13 cellular contexts compared by ENCODE assay signal in the genomic region with DNA sequence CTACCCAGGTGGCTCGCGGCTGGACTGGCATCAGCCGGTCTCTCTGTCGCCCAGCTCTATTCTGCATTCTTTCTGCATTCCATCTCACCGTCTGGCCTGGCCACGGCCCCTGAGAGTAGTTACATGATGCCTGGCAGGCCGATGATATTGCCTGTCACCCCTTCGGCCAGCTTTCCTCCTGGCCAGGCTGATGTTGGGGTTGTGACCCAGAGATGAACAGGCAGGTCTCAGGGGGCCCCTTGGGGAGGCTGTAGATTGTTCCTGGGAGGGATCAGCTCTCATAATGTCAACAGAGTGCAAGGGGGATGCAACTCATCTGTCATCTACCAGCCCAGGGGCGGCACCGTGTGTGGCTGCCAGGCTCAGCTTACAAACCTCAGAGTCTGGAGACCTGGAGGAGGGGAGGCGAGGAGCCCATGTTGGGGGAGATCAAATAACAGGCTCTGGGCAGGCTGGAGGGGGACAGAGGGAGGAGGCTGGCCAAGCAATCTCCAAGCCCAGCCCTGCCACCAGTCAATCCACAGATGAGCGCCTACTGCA. TPM values are rescaled to one million over a fixed set of nuclear protein-coding genes. Genes with fewer than 3 reads are reported as not detected.
DNase-seq lines count a peak whose midpoint lies in the region; FAIRE-seq and TF ChIP-seq lines count a peak whose summit lies in the region.
"Had no signal": no experiment of that assay in that cellular context is flagged by ENCODE, and none has a peak within 500 bp of the region (broad histone marks: within the 10 kb centered on the region; RNA-seq: fewer than 3 reads in every experiment).

No MANE protein-coding gene starts in this region.

- no peak overlapping the region for H3K18ac ChIP-seq in H1 (ENCODE audit: extremely low read depth, low read length)

- H3K14ac ChIP-seq in H1 (ENCODE audit: insufficient read length) = no peak overlapping the region

- TF ChIP-seq CTCF in H1 (IDR thresholded peaks at IDR 0.05; ENCODE audit: control extremely low read depth in 1 of 3, insufficient read depth in 1 of 3, low read depth in 1 of 3, low read length in 3 of 3) (no peak), colonic mucosa (IDR thresholded peaks at IDR 0.05) (no peak)

- peak overlapping the region; percentile 33 to 51; a peak in 3 of 4 replicates for H3K4me2 ChIP-seq in H1 (ENCODE audit: insufficient read depth in 1 of 2, low read depth in 2 of 2, low read length in 2 of 2)

- CTCF ChIA-PET in H1 (lab: Charles Lee; ENCODE audit: partially characterized antibody) = interaction anchor here (0.9 to 4.9 kb wide), 4 partner anchors 12 to 122 kb away, joined by 3 to 32 read pairs (median 4); no protein-coding TSS in a partner anchor

- no peak overlapping the region for H3K27ac ChIP-seq in H1 (ENCODE audit: low read depth, low read length)
- H3K27ac ChIP-seq in colonic mucosa = no peak overlapping the region
- H3K27ac ChIP-seq: adrenal gland, tibial nerve had no signal

- no peak overlapping the region for H3K4ac ChIP-seq in H1 (replicated peaks; ENCODE audit: insufficient read length, low read depth, low read length)

- DNase-seq in NCI-H1417 (lab: John Stamatoyannopoulos, UW) = peak; percentile 6 to 49 (median 11)
- DNase-seq in NCI-H1417 treated with DMSO at 0.1 percent for 48 hours (lab: John Stamatoyannopoulos, UW) = no peak
- DNase-seq in NCI-H524 treated with DMSO at 0.1 percent for 48 hours (lab: John Stamatoyannopoulos, UW) = peak; percentile 48
- DNase-seq in H1 (ENCODE audit: low read depth in 1 of 2, low spot score in 2 of 2) = peak in 1 of 2 experiments; percentile 69
- DNase-seq in retina = peak; percentile 62
- DNase-seq in NCI-H1048 (lab: John Stamatoyannopoulos, UW) = no peak
- DNase-seq in hypothalamus (lab: John Stamatoyannopoulos, UW) = no peak
- DNase-seq in colonic mucosa = no peak
- DNase-seq: activated CD4-positive, alpha-beta T cell treated with anti-CD3 and anti-CD28 coated beads, Interleukin-2, amount 50 U/mL, for 4 hours; adrenal gland had no signal

- H3K79me1 ChIP-seq in H1 (ENCODE audit: low read depth, low read length) = no peaks in the 10 kb centered on the region

- H3K4me3 ChIP-seq in H1 (ENCODE audit: extremely low read depth in 1 of 4, insufficient read depth in 2 of 4, low read depth in 3 of 4, low read length in 4 of 4) = peak overlapping the region in 1 of 4 experiments; percentile 12; a peak in 2 of 8 replicates
- no peak overlapping the region for H3K4me3 ChIP-seq in colonic mucosa
- H3K4me3 ChIP-seq: adrenal gland, tibial nerve had no signal

- TF ChIP-seq RAD21 in H1 (IDR thresholded peaks at IDR 0.05 in 1 of 2, conservative IDR thresholded peaks at IDR 0.05 in 1 of 2; ENCODE audit: low read depth in 2 of 2, low read length in 2 of 2) = no peak

- no peak overlapping the region for H2BK15ac ChIP-seq in H1 (ENCODE audit: low read length)

- H2BK12ac ChIP-seq in H1 (ENCODE audit: low read depth, low read length) = no peak overlapping the region

- no peaks in the 10 kb centered on the region for H3K23me2 ChIP-seq in H1 (ENCODE audit: low read depth, low read length)

- no peak overlapping the region for H2BK120ac ChIP-seq in H1 (replicated peaks; ENCODE audit: low read depth, low read length)

- H2BK20ac ChIP-seq in H1 (ENCODE audit: low read length) = no peak overlapping the region

- no peak overlapping the region for H3K23ac ChIP-seq in H1 (ENCODE audit: insufficient read length)

- H2BK5ac ChIP-seq in H1 (ENCODE audit: low read depth, low read length) = no peak overlapping the region

- H2AFZ ChIP-seq in H1 (ENCODE audit: low read length) = no peak overlapping the region

- 36% methylated on average over 11 of the region's 12 CpGs; no CpG with 5 or more reads in 1 of the 2 experiments for WGBS in H1 (ENCODE audit: extremely low coverage in 1 of 2, insufficient coverage in 1 of 2, insufficient read length in 1 of 2, insufficient replicate concordance in 2 of 2, low coverage in 1 of 2, low lambda C conversion rate in 2 of 2, missing lambda C conversion rate in 1 of 2), 2 experiments

- H3K9ac ChIP-seq in H1 (replicated peaks in 1 of 4; ENCODE audit: extremely low read depth in 1 of 4, low read depth in 3 of 4, low read length in 3 of 4) (no peak overlapping the region), colonic mucosa (ENCODE audit: low read depth in 2 of 2, low read length in 2 of 2) (no peak overlapping the region)

- no peak overlapping the region for H4K5ac ChIP-seq in H1 (ENCODE audit: insufficient read length, low read depth, low read length)

- no peak for TF ChIP-seq EP300 in H1 (IDR thresholded peaks at IDR 0.05; ENCODE audit: borderline replicate concordance in 1 of 2, low read depth in 2 of 2, low read length in 2 of 2)

- H4K20me1 ChIP-seq in H1 (replicated peaks in 1 of 2; ENCODE audit: control insufficient read depth in 1 of 2, insufficient read depth in 2 of 2, low read length in 2 of 2) = no peaks in the 10 kb centered on the region

- H3K36me3 ChIP-seq in H1 (ENCODE audit: control insufficient read depth in 2 of 4, insufficient read depth in 4 of 4, low read length in 3 of 4) (no peaks in the 10 kb centered on the region), colonic mucosa (no peaks in the 10 kb centered on the region)
- H3K36me3 ChIP-seq: adrenal gland, tibial nerve had no signal

- no peak overlapping the region for H3K56ac ChIP-seq in H1 (replicated peaks; ENCODE audit: insufficient read length, low read depth, low read length)

- H4K8ac ChIP-seq in H1 (ENCODE audit: extremely low read depth, insufficient read depth, low read length) = no peak overlapping the region

- H3K9me3 ChIP-seq in H1 (ENCODE audit: insufficient read depth in 2 of 2, low read depth in 1 of 2, low read length in 1 of 2) = no peaks in the 10 kb centered on the region
- H3K9me3 ChIP-seq in colonic mucosa = no peaks in the 10 kb centered on the region
- H3K9me3 ChIP-seq: adrenal gland had no signal

- H4K91ac ChIP-seq in H1 (replicated peaks; ENCODE audit: insufficient read length, low read length) = no peak overlapping the region

- intact Hi-C loops in colonic mucosa (cut with DNase I) = no loop called here

- H2AK5ac ChIP-seq in H1 (ENCODE audit: low read depth, low read length) = no peak overlapping the region

- no peak for TF ChIP-seq POLR2A in H1 (IDR thresholded peaks at IDR 0.05; ENCODE audit: control extremely low read depth in 1 of 2, low read depth in 2 of 2, low read length in 2 of 2)

- POLR2A ChIA-PET in H1 (lab: Charles Lee; ENCODE audit: partially characterized antibody) = interaction anchor here (0.6 to 2.0 kb wide), 6 partner anchors 8 to 57 kb away, joined by 3 to 11 read pairs (median 4); a partner anchor contains a TSS

- no peaks in the 10 kb centered on the region for H3K79me2 ChIP-seq in H1 (ENCODE audit: control insufficient read depth in 1 of 2, insufficient read depth in 2 of 2, low read length in 2 of 2)

- peak; percentile 19 for FAIRE-seq in H1 (lab: Jason Lieb, UNC)
- FAIRE-seq: A204.1, GM12891 had no signal

- H3K4me1 ChIP-seq in H1 (replicated peaks in 1 of 4; ENCODE audit: control insufficient read depth in 3 of 4, insufficient read depth in 4 of 4, low read length in 3 of 4) (peaks cover 0 to 5% (median 2%) of the 10 kb centered on the region in 4 experiments; a peak in 4 of 7 replicates), colonic mucosa (no peaks in the 10 kb centered on the region)
- H3K4me1 ChIP-seq: adrenal gland, tibial nerve had no signal

- H3K27me3 ChIP-seq in H1 (replicated peaks in 1 of 4; ENCODE audit: control insufficient read depth in 3 of 4, extremely low read depth in 1 of 4, insufficient read depth in 3 of 4, low read length in 3 of 4) (no peaks in the 10 kb centered on the region; a peak in 1 of 7 replicates), colonic mucosa (no peaks in the 10 kb centered on the region)
- H3K27me3 ChIP-seq: adrenal gland, tibial nerve had no signal

RNA-seq across cellular contexts. Expression of a gene that starts 13.6 kb away (rescaled TPM):
- 14.5 and 15.3 TPM in 2 replicates for total RNA-seq in H1 (2021; fragmentation: NEBNext Ultra II Directional; extraction: Animal tissue kit (Norgen Biotek cat#: 25700))
- 11.7 and 19.9 TPM in 2 replicates for polyA plus RNA-seq in H1 (2011; rRNA removed)
- polyA plus RNA-seq in H1 (2011; cell fraction: cytosol; rRNA removed) = 16.3 TPM
- 30.1 TPM for polyA plus RNA-seq in H1 (2011; cell fraction: nucleus; rRNA removed)
- polyA plus RNA-seq in H1 (2012, experiment 1 of 2) = 17.3 to 21.5 TPM (median 19.9 TPM) in 4 replicates
- 15.3 TPM for polyA plus RNA-seq in H1 (2012, experiment 2 of 2)
- 15.8 TPM for polyA plus RNA-seq in H1 (2013, experiment 1 of 2)
- polyA plus RNA-seq in H1 (2013, experiment 2 of 2) = 14.9 TPM
- 3.7 and 7.2 TPM in 2 replicates for polyA minus RNA-seq in H1 (2011; rRNA and poly(A)+ RNA removed)
- 7.4 TPM for polyA minus RNA-seq in H1 (2011; cell fraction: cytosol; rRNA and poly(A)+ RNA removed)
- 14.4 TPM for polyA minus RNA-seq in H1 (2011; cell fraction: nucleus; rRNA and poly(A)+ RNA removed)
- total RNA-seq in colonic mucosa = 1 to 10 TPM; 1.7 to 1.9 TPM

RNA-seq across cellular contexts. Expression of a gene that starts 43.2 kb away (rescaled TPM):
- 18.8 and 25.5 TPM in 2 replicates for total RNA-seq in H1 (2021; fragmentation: NEBNext Ultra II Directional; extraction: Animal tissue kit (Norgen Biotek cat#: 25700))
- 10.9 and 16.8 TPM in 2 replicates for polyA plus RNA-seq in H1 (2011; rRNA removed)
- 21.3 TPM for polyA plus RNA-seq in H1 (2011; cell fraction: cytosol; rRNA removed)
- polyA plus RNA-seq in H1 (2011; cell fraction: nucleus; rRNA removed) = 28.0 TPM
- 11.1 to 24.3 TPM (median 18.8 TPM) in 4 replicates for polyA plus RNA-seq in H1 (2012, experiment 1 of 2)
- polyA plus RNA-seq in H1 (2012, experiment 2 of 2) = 12.8 TPM
- polyA plus RNA-seq in H1 (2013, experiment 1 of 2) = 13.2 TPM
- polyA plus RNA-seq in H1 (2013, experiment 2 of 2) = 13.1 TPM
- 29.2 and 45.6 TPM in 2 replicates for polyA minus RNA-seq in H1 (2011; rRNA and poly(A)+ RNA removed)
- 21.2 TPM for polyA minus RNA-seq in H1 (2011; cell fraction: cytosol; rRNA and poly(A)+ RNA removed)
- 36.3 TPM for polyA minus RNA-seq in H1 (2011; cell fraction: nucleus; rRNA and poly(A)+ RNA removed)
- total RNA-seq in colonic mucosa = 1 to 10 TPM; 1.1 to 2.4 TPM

RNA-seq across cellular contexts. Expression of a gene that starts 58.4 kb away (rescaled TPM):
- total RNA-seq in H1 (2021; fragmentation: NEBNext Ultra II Directional; extraction: Animal tissue kit (Norgen Biotek cat#: 25700)) = 79.0 and 87.6 TPM in 2 replicates
- 175 and 190 TPM in 2 replicates for polyA plus RNA-seq in H1 (2011; rRNA removed)
- 101 TPM for polyA plus RNA-seq in H1 (2011; cell fraction: cytosol; rRNA removed)
- polyA plus RNA-seq in H1 (2011; cell fraction: nucleus; rRNA removed) = 91.2 TPM
- 52.6 to 78.0 TPM (median 73.3 TPM) in 4 replicates for polyA plus RNA-seq in H1 (2012, experiment 1 of 2)
- 115 TPM for polyA plus RNA-seq in H1 (2012, experiment 2 of 2)
- 73.9 TPM for polyA plus RNA-seq in H1 (2013, experiment 1 of 2)
- polyA plus RNA-seq in H1 (2013, experiment 2 of 2) = 75.5 TPM
- 23.0 and 28.4 TPM in 2 replicates for polyA minus RNA-seq in H1 (2011; rRNA and poly(A)+ RNA removed)
- 34.9 TPM for polyA minus RNA-seq in H1 (2011; cell fraction: cytosol; rRNA and poly(A)+ RNA removed)
- polyA minus RNA-seq in H1 (2011; cell fraction: nucleus; rRNA and poly(A)+ RNA removed) = 28.9 TPM
- total RNA-seq in colonic mucosa = 100 to 1,000 TPM in 1 of 2 donors, 10 to 100 TPM in 1; 38.0 to 107 TPM

RNA-seq across cellular contexts. Expression of a gene that starts 58.6 kb away (rescaled TPM):
- total RNA-seq in H1 (2021; fragmentation: NEBNext Ultra II Directional; extraction: Animal tissue kit (Norgen Biotek cat#: 25700)) = 59.2 and 68.0 TPM in 2 replicates
- 102 and 139 TPM in 2 replicates for polyA plus RNA-seq in H1 (2011; rRNA removed)
- polyA plus RNA-seq in H1 (2011; cell fraction: cytosol; rRNA removed) = 87.4 TPM
- 373 TPM for polyA plus RNA-seq in H1 (2011; cell fraction: nucleus; rRNA removed)
- 61.5 to 84.0 TPM (median 80.1 TPM) in 4 replicates for polyA plus RNA-seq in H1 (2012, experiment 1 of 2)
- polyA plus RNA-seq in H1 (2012, experiment 2 of 2) = 78.5 TPM
- 44.1 TPM for polyA plus RNA-seq in H1 (2013, experiment 1 of 2)
- polyA plus RNA-seq in H1 (2013, experiment 2 of 2) = 41.8 TPM
- 34.8 and 44.3 TPM in 2 replicates for polyA minus RNA-seq in H1 (2011; rRNA and poly(A)+ RNA removed)
- polyA minus RNA-seq in H1 (2011; cell fraction: cytosol; rRNA and poly(A)+ RNA removed) = 51.3 TPM
- 74.3 TPM for polyA minus RNA-seq in H1 (2011; cell fraction: nucleus; rRNA and poly(A)+ RNA removed)
- 10 to 100 TPM; 27.2 to 37.2 TPM for total RNA-seq in colonic mucosa

Comparison
In these comparisons a context has a peak if more than half of its experiments do, and no peak if none do; other contexts are left out.
1. DNase-seq: peak in NCI-H1417 (3 of 3), NCI-H524 treated with DMSO at 0.1 percent for 48 hours (single experiment) and retina (single experiment); none in NCI-H1417 treated with DMSO at 0.1 percent for 48 hours (single experiment), NCI-H1048 (single experiment), hypothalamus (0 of 51) and colonic mucosa (single experiment).